ENCODE assay signal across 16 cellular contexts in the genomic region with DNA sequence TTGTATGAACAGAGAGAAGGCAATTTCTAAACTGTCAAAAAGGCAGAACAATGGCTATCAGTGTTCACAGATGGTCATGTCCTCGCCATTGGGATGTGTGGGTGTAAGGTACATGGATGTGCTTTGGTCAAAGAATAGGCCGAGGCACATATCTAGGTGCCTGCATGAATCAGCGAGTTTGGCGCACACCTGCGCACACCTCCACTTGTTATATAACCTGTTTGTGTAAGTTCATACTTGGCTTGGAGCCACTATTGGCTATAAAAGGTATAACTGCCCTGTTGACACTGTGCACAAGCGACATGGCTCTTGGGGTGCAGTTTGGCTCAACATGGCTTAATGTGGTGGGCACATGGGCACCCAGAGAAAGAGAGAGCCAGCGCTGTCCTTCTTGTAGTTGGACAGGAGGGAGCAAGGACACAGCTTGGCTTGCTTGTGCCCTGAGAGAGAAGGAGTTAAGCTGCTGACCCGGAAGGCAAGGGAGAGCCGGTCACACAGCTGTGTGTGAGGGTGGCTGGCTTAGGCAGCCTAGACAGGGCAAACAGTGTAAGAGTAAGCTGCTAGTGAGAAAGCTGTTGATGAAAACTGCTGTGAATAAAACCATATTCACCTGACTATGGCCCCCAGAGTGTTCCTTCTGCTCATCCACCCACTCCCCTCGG.
DNase-seq lines count a peak whose midpoint lies in the region; ATAC-seq and TF ChIP-seq lines count a peak whose summit lies in the region.
"Had no signal": no experiment of that assay in that cellular context is flagged by ENCODE, and none has a peak within 500 bp of the region (broad histone marks: within the 10 kb centered on the region; RNA-seq: fewer than 3 reads in every experiment).

No MANE protein-coding gene starts in this region.

- no peak overlapping the region for H3K27ac Mint-ChIP-seq in stimulated activated effector memory CD8-positive, alpha-beta T cell treated with anti-CD3 and anti-CD28 coated beads, Interleukin-12 subunit alpha, Interleukin-12 subunit beta, amount 100 ng/mL, for 72 hours
- H3K27ac Mint-ChIP-seq: GM23338 had no signal

- no peaks in the 10 kb centered on the region for H3K36me3 Mint-ChIP-seq in stimulated activated effector memory CD8-positive, alpha-beta T cell treated with anti-CD3 and anti-CD28 coated beads, Interleukin-12 subunit alpha, Interleukin-12 subunit beta, amount 100 ng/mL, for 72 hours

- ATAC-seq in left colon: peak; percentile 88
- peak; percentile 26 for ATAC-seq in stimulated activated effector memory CD8-positive, alpha-beta T cell treated with anti-CD3 and anti-CD28 coated beads, Interleukin-12 subunit alpha, Interleukin-12 subunit beta, amount 100 ng/mL, for 72 hours
- ATAC-seq: GM23338, HCT116, K562 had no signal

- intact Hi-C loops in left colon (cut with DNase I, micrococcal nuclease): no loop called here

- DNase-seq in DMS53 treated with DMSO at 0.1 percent for 48 hours (lab: John Stamatoyannopoulos, UW; ENCODE audit: unreplicated experiment) (peak; percentile 67), NCI-H510A treated with DMSO at 0.1 percent for 48 hours (lab: John Stamatoyannopoulos, UW) (peak; percentile 87), left colon (peak; percentile 54 to 63), GM20000 (ENCODE audit: low spot score) (no peak), T-helper 2 cell (no peak), dedifferentiated amniotic fluid mesenchymal stem cell (ENCODE audit: extremely low spot score) (no peak)
- no peak for DNase-seq in stimulated activated effector memory CD8-positive, alpha-beta T cell treated with anti-CD3 and anti-CD28 coated beads, Interleukin-12 subunit alpha, Interleukin-12 subunit beta, amount 100 ng/mL, for 72 hours (ENCODE audit: low spot score in 2 of 2)
- DNase-seq: GF-D8; NCI-H1092 treated with DMSO at 0.1 percent for 48 hours; NCI-H524; NK-92 treated with Interleukin-12 subunit alpha and Interleukin-12 subunit beta, amount 100 ng/mL, for 24 hours; Right ventricle myocardium superior; SW 1271 had no signal

- H3K4me1 Mint-ChIP-seq in stimulated activated effector memory CD8-positive, alpha-beta T cell treated with anti-CD3 and anti-CD28 coated beads, Interleukin-12 subunit alpha, Interleukin-12 subunit beta, amount 100 ng/mL, for 72 hours: no peaks in the 10 kb centered on the region
- H3K4me1 Mint-ChIP-seq: GM23338 had no signal

- H3K9me3 Mint-ChIP-seq in stimulated activated effector memory CD8-positive, alpha-beta T cell treated with anti-CD3 and anti-CD28 coated beads, Interleukin-12 subunit alpha, Interleukin-12 subunit beta, amount 100 ng/mL, for 72 hours: peaks cover 5% of the 10 kb centered on the region
- H3K9me3 Mint-ChIP-seq: GM23338 had no signal

- H3K4me3 Mint-ChIP-seq in stimulated activated effector memory CD8-positive, alpha-beta T cell treated with anti-CD3 and anti-CD28 coated beads, Interleukin-12 subunit alpha, Interleukin-12 subunit beta, amount 100 ng/mL, for 72 hours: no peak overlapping the region
- H3K4me3 Mint-ChIP-seq: GM23338 had no signal

- no peak for TF ChIP-seq CTCF in GM20000 (IDR thresholded peaks at IDR 0.05; ENCODE audit: extremely low read depth, missing control alignments)

Comparison
In these comparisons a context has a peak if more than half of its experiments do, and no peak if none do; other contexts are left out.
1. DNase-seq: peak in DMS53 treated with DMSO at 0.1 percent for 48 hours (single experiment), NCI-H510A treated with DMSO at 0.1 percent for 48 hours (single experiment) and left colon (2 of 2); none in stimulated activated effector memory CD8-positive, alpha-beta T cell treated with anti-CD3 and anti-CD28 coated beads, Interleukin-12 subunit alpha, Interleukin-12 subunit beta, amount 100 ng/mL, for 72 hours (0 of 2), GM20000 (single experiment), T-helper 2 cell (0 of 5) and dedifferentiated amniotic fluid mesenchymal stem cell (single experiment).